In the genomic region with DNA sequence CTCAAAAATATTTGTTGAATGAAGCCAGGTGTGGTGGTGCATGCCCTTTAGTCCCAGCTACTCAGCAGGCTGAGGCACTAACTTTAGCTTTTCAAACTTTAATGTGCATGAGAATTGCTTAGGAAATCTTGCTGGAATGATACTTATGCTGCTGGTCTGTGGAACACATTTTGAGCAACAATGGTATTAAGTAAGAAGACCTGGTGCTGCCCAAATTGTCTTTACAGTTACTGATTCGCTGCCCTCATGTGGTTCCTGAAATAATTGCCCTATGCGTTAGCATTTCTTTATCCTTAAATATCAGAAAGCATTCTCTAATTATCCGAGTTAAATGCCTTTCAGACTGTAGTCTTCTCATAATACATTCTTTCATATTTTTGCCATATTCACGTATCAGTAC, we compare ENCODE assay signal across 8 cellular contexts.
A peak's percentile ranks its signal among the peaks of the same experiment; 100 is the strongest.
DNase-seq lines count a peak whose midpoint lies in the region; ATAC-seq and TF ChIP-seq lines count a peak whose summit lies in the region.

No MANE protein-coding gene starts in this region.

- H3K4me3 Mint-ChIP-seq in CD4-positive, alpha-beta T cell: no peak overlapping the region

- no peak for ATAC-seq in CD4-positive, alpha-beta T cell (ENCODE audit: poor library complexity)
- no peak for ATAC-seq in HG03520 (IDR thresholded peaks at IDR 0.05; ENCODE audit: unreplicated experiment)
- ATAC-seq in HG03442 (IDR thresholded peaks at IDR 0.05; ENCODE audit: unreplicated experiment): no peak
- ATAC-seq in GM21381 (IDR thresholded peaks at IDR 0.05; ENCODE audit: unreplicated experiment): no peak

- H3K27ac ChIP-seq in CD4-positive, alpha-beta T cell (ENCODE audit: low read depth, low read length): no peak overlapping the region

- H3K4me3 ChIP-seq in adipocyte (ENCODE audit: low read length): no peak overlapping the region

- H3K9me3 ChIP-seq in CD4-positive, alpha-beta T cell (ENCODE audit: control insufficient read depth, low read length): no peaks in the 10 kb centered on the region
- no peaks in the 10 kb centered on the region for H3K9me3 ChIP-seq in adipocyte (ENCODE audit: control insufficient read depth, low read length)

- POLR2A ChIA-PET in CD4-positive, alpha-beta T cell (lab: Charles Lee): no interaction called here

- TF ChIP-seq CTCF in CD4-positive, alpha-beta T cell (IDR thresholded peaks at IDR 0.05): peak; percentile 24

- no peak for DNase-seq in CD4-positive, alpha-beta T cell
- DNase-seq in LHCN-M2 (ENCODE audit: low read depth) (peak; percentile 59), adipocyte (ENCODE audit: low read depth) (peak; percentile 81), kidney tubule cell (ENCODE audit: low spot score) (peak; percentile 25), G401 (ENCODE audit: low spot score) (no peak)

- CTCF ChIA-PET in CD4-positive, alpha-beta T cell (lab: Charles Lee): no interaction called here

- no peaks in the 10 kb centered on the region for H3K27me3 ChIP-seq in CD4-positive, alpha-beta T cell (ENCODE audit: control insufficient read depth, insufficient read depth, low read length)
- H3K27me3 ChIP-seq in adipocyte (replicated peaks; ENCODE audit: control insufficient read depth, insufficient read depth, low read length): no peaks in the 10 kb centered on the region

- no peaks in the 10 kb centered on the region for H3K4me1 Mint-ChIP-seq in CD4-positive, alpha-beta T cell (ENCODE audit: low read depth)

- no peaks in the 10 kb centered on the region for H3K9me3 Mint-ChIP-seq in CD4-positive, alpha-beta T cell

- in situ Hi-C loops in G401 (cut with HindIII; ENCODE audit: low sequenced_read_pairs): no loop called here

- H3K4me1 ChIP-seq in adipocyte (ENCODE audit: control insufficient read depth, insufficient read depth, low read length): peaks cover 60% of the 10 kb centered on the region

- no peaks in the 10 kb centered on the region for H3K36me3 Mint-ChIP-seq in CD4-positive, alpha-beta T cell (ENCODE audit: low read depth)

- intact Hi-C loops in CD4-positive, alpha-beta T cell (cut with DNase I, micrococcal nuclease): loop anchor here (2.0 to 5.0 kb wide), 2 partner anchors 122 to 123 kb away; no protein-coding TSS in a partner anchor

- H3K36me3 ChIP-seq in adipocyte (ENCODE audit: control insufficient read depth, insufficient read depth, low read length, severe bottlenecking): no peaks in the 10 kb centered on the region

- H3K9ac ChIP-seq in adipocyte (ENCODE audit: low read length): peak overlapping the region; percentile 48

- no peaks in the 10 kb centered on the region for H3K27me3 Mint-ChIP-seq in CD4-positive, alpha-beta T cell

- H3K27ac Mint-ChIP-seq in CD4-positive, alpha-beta T cell: no peak overlapping the region

Comparison
In these comparisons a context has a peak if more than half of its experiments do, and no peak if none do; other contexts are left out.
1. DNase-seq: peak in LHCN-M2 (single experiment), adipocyte (single experiment) and kidney tubule cell (single experiment); none in CD4-positive, alpha-beta T cell (0 of 10) and G401 (single experiment).